In genomic region chr6:134161036-134161435, GRCh38 we compare ENCODE assay signal across 16 cellular contexts.
DNase-seq lines count a peak whose midpoint lies in the region; ATAC-seq and TF ChIP-seq lines count a peak whose summit lies in the region.
"Had no signal": no experiment of that assay in that cellular context is flagged by ENCODE, and none has a peak within 500 bp of the region (broad histone marks: within the 10 kb centered on the region; RNA-seq: fewer than 3 reads in every experiment).

No MANE protein-coding gene starts in this region.

- no peak overlapping the region for H3K4me3 ChIP-seq in BJ (ENCODE audit: low read depth, low read length)
- no peak overlapping the region for H3K4me3 ChIP-seq in HUES64 (ENCODE audit: low read length)
- no peak overlapping the region for H3K4me3 ChIP-seq in mammary epithelial cell (replicated peaks in 1 of 3; ENCODE audit: insufficient read depth in 1 of 3, low read depth in 2 of 3, low read length in 3 of 3)

- no TSS peak for BruUV-seq in mammary epithelial cell (replicated peaks; lab: Mats Ljungman, UMichigan)

- in situ Hi-C loops in mammary epithelial cell (cut with MboI; ENCODE audit: low sequenced_read_pairs in 2 of 2): loop anchor here in 1 of 2 donors (10.0 kb wide), 1 partner anchor 774 kb away; no protein-coding TSS in a partner anchor

- intact Hi-C loops in mammary epithelial cell (cut with micrococcal nuclease): no loop called here
- intact Hi-C loops in sciatic nerve (cut with DNase I): no loop called here

- H3K9me3 ChIP-seq in HUES64 (ENCODE audit: insufficient read depth, low read depth, low read length) (no peaks in the 10 kb centered on the region), mammary epithelial cell (replicated peaks; ENCODE audit: insufficient read depth, low read length) (no peaks in the 10 kb centered on the region)

- TF ChIP-seq CTCF in BJ (IDR thresholded peaks at IDR 0.05; ENCODE audit: insufficient read depth, low read depth, low read length): no peak
- TF ChIP-seq CTCF in mammary epithelial cell (conservative IDR thresholded peaks at IDR 0.05 in 1 of 2, IDR thresholded peaks at IDR 0.05 in 1 of 2; ENCODE audit: extremely low read depth in 1 of 2, insufficient read depth in 1 of 2, low read depth in 1 of 2, low read length in 2 of 2): no peak

- H3K27ac ChIP-seq in HUES64 (ENCODE audit: low read depth, low read length) (peak overlapping the region; percentile 63), mammary epithelial cell (ENCODE audit: insufficient read depth, low read depth, low read length) (no peak overlapping the region)

- H3K4me2 ChIP-seq in mammary epithelial cell (ENCODE audit: insufficient read depth, low read depth, low read length): peak overlapping the region; percentile 50

- DNase-seq in BJ (ENCODE audit: low read depth): peak; percentile 46
- DNase-seq in mammary epithelial cell: peak; percentile 74
- peak; percentile 81 for DNase-seq in left kidney (ENCODE audit: low read depth, low spot score)
- no peak for DNase-seq in sciatic nerve (ENCODE audit: low spot score)
- DNase-seq: activated CD8-positive, alpha-beta T cell treated with anti-CD3 and anti-CD28 coated beads, Interleukin-2, amount 10 ng/mL, durations not matched to agents 7 days and 5 days; CD8-positive, alpha-beta T cell; Kasumi-1; kidney; NCI-H146; NCI-H446; stimulated activated CD4-positive, alpha-beta T cell treated with anti-CD3 and anti-CD28 coated beads, Interleukin-12 subunit alpha, Interleukin-12 subunit beta, amount 100 ng/mL, for 4 hours; stimulated activated naive CD8-positive, alpha-beta T cell treated with anti-CD3 and anti-CD28 coated beads, Interleukin-15, Interleukin-2, amounts not matched to agents 100 U/mL and 50 U/mL, for 24 hours had no signal

- H3K27me3 ChIP-seq in BJ (ENCODE audit: control insufficient read depth, insufficient read depth, low read length): no peaks in the 10 kb centered on the region
- H3K27me3 ChIP-seq in HUES64 (ENCODE audit: insufficient read depth, low read length): no peaks in the 10 kb centered on the region
- no peaks in the 10 kb centered on the region for H3K27me3 ChIP-seq in mammary epithelial cell (ENCODE audit: insufficient read depth, low read length)

- H3K9ac ChIP-seq in HUES64 (ENCODE audit: low read depth, low read length): peak overlapping the region; percentile 32
- no peak overlapping the region for H3K9ac ChIP-seq in mammary epithelial cell (ENCODE audit: insufficient read depth, low read length)

- 45% methylated on average over 1 of the region's 1 CpG for WGBS in HUES64
- WGBS in mammary epithelial cell (ENCODE audit: low coverage, missing lambda C conversion rate): 0% methylated on average over 1 of the region's 1 CpG

- H3K4me1 ChIP-seq in HUES64 (ENCODE audit: insufficient read depth, low read length) (peaks cover 21% of the 10 kb centered on the region), mammary epithelial cell (ENCODE audit: insufficient read depth, low read length) (peaks cover 7% of the 10 kb centered on the region)

- H2AFZ ChIP-seq in mammary epithelial cell (ENCODE audit: low read depth, low read length): peak overlapping the region; percentile 20

- no peaks in the 10 kb centered on the region for H4K20me1 ChIP-seq in mammary epithelial cell (ENCODE audit: insufficient read depth, low read length)

- ATAC-seq in sciatic nerve (no peak), HG03108 (IDR thresholded peaks at IDR 0.05; ENCODE audit: unreplicated experiment) (no peak), HG03460 (IDR thresholded peaks at IDR 0.05; ENCODE audit: unreplicated experiment) (no peak), HG02763 (IDR thresholded peaks at IDR 0.05; ENCODE audit: unreplicated experiment) (no peak)
- ATAC-seq: activated CD8-positive, alpha-beta T cell treated with anti-CD3 and anti-CD28 coated beads, Interleukin-2, amount 10 ng/mL, durations not matched to agents 7 days and 5 days; CD8-positive, alpha-beta T cell; stimulated activated naive CD8-positive, alpha-beta T cell treated with anti-CD3 and anti-CD28 coated beads, Interleukin-15, Interleukin-2, amounts not matched to agents 100 U/mL and 50 U/mL, for 24 hours had no signal

- no peaks in the 10 kb centered on the region for H3K36me3 ChIP-seq in BJ (ENCODE audit: control insufficient read depth, insufficient read depth, low read length)
- H3K36me3 ChIP-seq in HUES64 (ENCODE audit: insufficient read depth, low read length): no peaks in the 10 kb centered on the region
- no peaks in the 10 kb centered on the region for H3K36me3 ChIP-seq in mammary epithelial cell (ENCODE audit: insufficient read depth, low read length)

- no peaks in the 10 kb centered on the region for H3K79me2 ChIP-seq in mammary epithelial cell (ENCODE audit: insufficient read depth, low read length)

- dilution Hi-C loops in mammary epithelial cell (cut with HindIII; ENCODE audit: low sequenced_read_pairs): loop anchor here (5.0 to 25.0 kb wide), 3 partner anchors 264 to 776 kb away; no protein-coding TSS in a partner anchor

- CTCF ChIA-PET in BJ (lab: Yijun Ruan, JAX): interaction anchor here (1.3 to 1.6 kb wide), 2 partner anchors 10 to 662 kb away, joined by 4 read pairs; no protein-coding TSS in a partner anchor
- CTCF ChIA-PET in mammary epithelial cell (lab: Charles Lee; ENCODE audit: low non-redundant PET): no interaction called here

- POLR2A ChIA-PET in BJ (lab: Charles Lee): no interaction called here
